13 cellular contexts compared by ENCODE assay signal in genomic region chr3:3172627-3173026, GRCh38. TPM values are rescaled to one million over a fixed set of nuclear protein-coding genes. Genes with fewer than 3 reads are reported as not detected.
DNase-seq lines count a peak whose midpoint lies in the region; ATAC-seq and TF ChIP-seq lines count a peak whose summit lies in the region.
"Had no signal": no experiment of that assay in that cellular context is flagged by ENCODE, and none has a peak within 500 bp of the region (broad histone marks: within the 10 kb centered on the region; RNA-seq: fewer than 3 reads in every experiment).

No MANE protein-coding gene starts in this region.

- no peaks in the 10 kb centered on the region for H3K27me3 Mint-ChIP-seq in activated T-cell treated with anti-CD3 and anti-CD28 coated beads, Interleukin-2, amount 50 U/mL, for 24 hours
- H3K27me3 Mint-ChIP-seq in T-helper 2 cell treated with Interferon-gamma antibody and Interleukin-4, amounts not matched to agents 5 μg/mL and 100 μg/mL, for 36 hours (ENCODE audit: low read depth) = no peaks in the 10 kb centered on the region
- peaks cover 0 to 3% (median 0%) of the 10 kb centered on the region in 3 donors for H3K27me3 Mint-ChIP-seq in immature natural killer cell (ENCODE audit: low read depth in 3 of 3)
- H3K27me3 Mint-ChIP-seq: activated B cell treated with CpG ODN at 0.5 μM for 24 hours, progenitor cell of endocrine pancreas had no signal

- no peak overlapping the region for H3K27ac ChIP-seq in tibial artery
- H3K27ac ChIP-seq: KMS-11 had no signal

- peaks cover 74% of the 10 kb centered on the region for H3K4me1 Mint-ChIP-seq in activated T-cell treated with anti-CD3 and anti-CD28 coated beads, Interleukin-2, amount 50 U/mL, for 24 hours (ENCODE audit: low read depth)
- H3K4me1 Mint-ChIP-seq in T-helper 2 cell treated with Interferon-gamma antibody and Interleukin-4, amounts not matched to agents 5 μg/mL and 100 μg/mL, for 36 hours (ENCODE audit: low read depth) = peaks cover 48% of the 10 kb centered on the region
- H3K4me1 Mint-ChIP-seq in immature natural killer cell = peaks cover 73 to 81% of the 10 kb centered on the region in 2 donors

- H3K9me3 Mint-ChIP-seq in activated T-cell treated with anti-CD3 and anti-CD28 coated beads, Interleukin-2, amount 50 U/mL, for 24 hours = no peaks in the 10 kb centered on the region
- H3K9me3 Mint-ChIP-seq in T-helper 2 cell treated with Interferon-gamma antibody and Interleukin-4, amounts not matched to agents 5 μg/mL and 100 μg/mL, for 36 hours = no peaks in the 10 kb centered on the region
- H3K9me3 Mint-ChIP-seq in immature natural killer cell = no peaks in the 10 kb centered on the region
- H3K9me3 Mint-ChIP-seq: activated B cell treated with CpG ODN at 0.5 μM for 24 hours had no signal

- peaks cover 85% of the 10 kb centered on the region for H3K36me3 Mint-ChIP-seq in activated T-cell treated with anti-CD3 and anti-CD28 coated beads, Interleukin-2, amount 50 U/mL, for 24 hours (ENCODE audit: low read depth)
- peaks cover 62% of the 10 kb centered on the region for H3K36me3 Mint-ChIP-seq in T-helper 2 cell treated with Interferon-gamma antibody and Interleukin-4, amounts not matched to agents 5 μg/mL and 100 μg/mL, for 36 hours (ENCODE audit: low read depth)
- peaks cover 23 to 39% (median 26%) of the 10 kb centered on the region in 3 donors for H3K36me3 Mint-ChIP-seq in immature natural killer cell

- H3K4me1 ChIP-seq in tibial artery = peaks cover 0 to 19% (median 12%) of the 10 kb centered on the region in 4 donors

- peak overlapping the region; percentile 74 for H3K4me3 Mint-ChIP-seq in activated T-cell treated with anti-CD3 and anti-CD28 coated beads, Interleukin-2, amount 50 U/mL, for 24 hours
- peak overlapping the region; percentile 80 for H3K4me3 Mint-ChIP-seq in T-helper 2 cell treated with Interferon-gamma antibody and Interleukin-4, amounts not matched to agents 5 μg/mL and 100 μg/mL, for 36 hours
- peak overlapping the region; percentile 85 to 93 (median 88) for H3K4me3 Mint-ChIP-seq in immature natural killer cell

- DNase-seq in activated T-cell treated with anti-CD3 and anti-CD28 coated beads, Interleukin-2, amount 50 U/mL, for 24 hours = no peak
- DNase-seq in activated T-cell treated with anti-CD3 and anti-CD28 coated beads for 4 hours (no peak), immature natural killer cell (peak; percentile 25 to 38 (median 32)), GM13977 (ENCODE audit: low spot score) (no peak), tibial artery (no peak)
- DNase-seq in T-helper 2 cell treated with Interferon-gamma antibody and Interleukin-4, amounts not matched to agents 5 μg/mL and 100 μg/mL, for 36 hours (ENCODE audit: low spot score) = no peak
- no peak for DNase-seq in stimulated activated naive CD8-positive, alpha-beta T cell treated with anti-CD3 and anti-CD28 coated beads, Interleukin-15, Interleukin-2, amounts not matched to agents 100 U/mL and 50 U/mL, for 24 hours
- no peak for DNase-seq in activated effector memory CD4-positive, alpha-beta T cell treated with Interleukin-2 at 50 U/mL for 16 hours
- DNase-seq: activated B cell treated with CpG ODN at 0.5 μM for 24 hours, EL, NCI-H226 had no signal

- TF ChIP-seq CTCF in GM13977 (IDR thresholded peaks at IDR 0.05; ENCODE audit: extremely low read depth, insufficient read depth, missing control alignments) (no peak), tibial artery (IDR thresholded peaks at IDR 0.05) (no peak)

- H3K9me3 ChIP-seq in tibial artery = no peaks in the 10 kb centered on the region

- ATAC-seq in stimulated activated naive CD8-positive, alpha-beta T cell treated with anti-CD3 and anti-CD28 coated beads, Interleukin-15, Interleukin-2, amounts not matched to agents 100 U/mL and 50 U/mL, for 24 hours = peak; percentile 34

- no peak overlapping the region for H3K4me3 ChIP-seq in tibial artery

- peaks cover 45 to 61% (median 57%) of the 10 kb centered on the region in 3 donors for H3K36me3 ChIP-seq in tibial artery

- intact Hi-C loops in tibial artery (cut with DNase I; ENCODE audit: low total_unique reads) = no loop called here

- H3K27ac Mint-ChIP-seq in activated T-cell treated with anti-CD3 and anti-CD28 coated beads, Interleukin-2, amount 50 U/mL, for 24 hours = peak overlapping the region; percentile 95
- H3K27ac Mint-ChIP-seq in T-helper 2 cell treated with Interferon-gamma antibody and Interleukin-4, amounts not matched to agents 5 μg/mL and 100 μg/mL, for 36 hours = peak overlapping the region; percentile 79
- H3K27ac Mint-ChIP-seq in immature natural killer cell = peak overlapping the region; percentile 93 to 99 (median 98)
- H3K27ac Mint-ChIP-seq: progenitor cell of endocrine pancreas had no signal

- no peaks in the 10 kb centered on the region for H3K27me3 ChIP-seq in tibial artery

- in situ Hi-C loops in GM13977 (cut with MboI; ENCODE audit: low pct_unique_long_range_greater_than_20kb, low sequenced_read_pairs, unreplicated experiment) = no loop called here

RNA-seq across cellular contexts. Expression of gene CRBN, which starts 6.9 kb away (rescaled TPM):
- polyA plus RNA-seq in immature natural killer cell = 100 to 1,000 TPM; 171 to 176 (median 174) TPM

RNA-seq across cellular contexts. Expression of gene TRNT1, which starts 45.9 kb away (rescaled TPM):
- polyA plus RNA-seq in immature natural killer cell = 10 to 100 TPM in 2 of 3 donors, 1 to 10 TPM in 1; 7.4 to 18.7 (median 15.9) TPM

Comparison
In these comparisons a context has a peak if more than half of its experiments do, and no peak if none do; other contexts are left out.
1. DNase-seq: peak in immature natural killer cell (3 of 3); none in activated T-cell treated with anti-CD3 and anti-CD28 coated beads, Interleukin-2, amount 50 U/mL, for 24 hours (single experiment), activated T-cell treated with anti-CD3 and anti-CD28 coated beads for 4 hours (single experiment), T-helper 2 cell treated with Interferon-gamma antibody and Interleukin-4, amounts not matched to agents 5 μg/mL and 100 μg/mL, for 36 hours (single experiment), stimulated activated naive CD8-positive, alpha-beta T cell treated with anti-CD3 and anti-CD28 coated beads, Interleukin-15, Interleukin-2, amounts not matched to agents 100 U/mL and 50 U/mL, for 24 hours (single experiment), activated effector memory CD4-positive, alpha-beta T cell treated with Interleukin-2 at 50 U/mL for 16 hours (single experiment), GM13977 (single experiment) and tibial artery (0 of 2).
2. Peak in every context shown above with its lines, with median percentiles within 50 percentile points of each other: H3K27ac Mint-ChIP-seq and H3K4me3 Mint-ChIP-seq.